ENCODE assay signal across 16 cellular contexts in the genomic region with DNA sequence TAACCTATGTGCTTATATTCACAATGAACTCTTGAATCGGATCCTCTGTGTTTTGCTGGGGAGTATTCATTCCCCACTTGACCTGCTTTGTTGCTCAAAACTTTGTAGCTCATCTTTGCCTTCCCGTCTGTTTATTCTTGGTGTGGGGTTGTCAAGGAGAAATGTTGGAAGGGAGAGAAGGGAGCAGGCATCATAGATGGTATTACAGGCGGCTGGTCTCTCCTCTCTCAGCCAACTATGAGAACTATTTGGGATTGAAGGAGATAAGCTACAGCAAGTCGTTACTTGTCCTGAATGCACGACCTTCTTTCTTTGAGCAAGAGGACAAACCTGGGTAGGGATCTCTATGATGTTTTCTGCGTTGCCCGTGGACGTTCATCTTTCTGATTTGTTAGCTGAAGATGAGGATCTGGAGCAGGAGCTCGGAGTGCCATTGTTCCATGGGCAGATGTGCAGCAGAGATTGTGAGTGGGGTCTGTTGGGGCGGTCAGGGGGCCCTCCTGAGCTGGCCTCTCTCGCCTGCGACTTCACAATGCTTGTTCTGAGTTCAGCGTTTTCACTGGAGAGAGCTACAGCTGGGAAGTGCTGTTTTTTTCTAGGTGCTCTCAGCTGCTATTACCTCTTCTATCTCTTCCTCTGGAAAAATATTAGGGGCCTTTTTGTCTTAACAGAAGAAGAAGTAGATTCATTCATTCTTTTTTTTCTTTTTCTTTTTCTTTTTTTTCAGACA.
DNase-seq lines count a peak whose midpoint lies in the region; ATAC-seq and TF ChIP-seq lines count a peak whose summit lies in the region.
"Had no signal": no experiment of that assay in that cellular context is flagged by ENCODE, and none has a peak within 500 bp of the region (broad histone marks: within the 10 kb centered on the region; RNA-seq: fewer than 3 reads in every experiment).

No MANE protein-coding gene starts in this region.

- ATAC-seq in Right ventricle myocardium superior (ENCODE audit: poor library complexity) = peak; percentile 85
- ATAC-seq in upper lobe of right lung = peak; percentile 31

- H3K9me3 ChIP-seq in breast epithelium = no peaks in the 10 kb centered on the region
- H3K9me3 ChIP-seq in neural progenitor cell (ENCODE audit: low read depth) = no peaks in the 10 kb centered on the region
- no peaks in the 10 kb centered on the region for H3K9me3 ChIP-seq in upper lobe of right lung
- H3K9me3 ChIP-seq in OCI-LY7 (ENCODE audit: low read length) = no peaks in the 10 kb centered on the region
- no peaks in the 10 kb centered on the region for H3K9me3 ChIP-seq in testis

- no peak overlapping the region for H3K4me2 ChIP-seq in neural progenitor cell
- no peak overlapping the region for H3K4me2 ChIP-seq in OCI-LY7 (ENCODE audit: low read length)

- H2AFZ ChIP-seq in neural progenitor cell (replicated peaks) = peak overlapping the region; percentile 76
- no peak overlapping the region for H2AFZ ChIP-seq in OCI-LY7 (ENCODE audit: low read length)

- H3K4me3 ChIP-seq in breast epithelium (peak overlapping the region in 2 of 3 donors; percentile 39 to 42), neural progenitor cell (no peak overlapping the region), upper lobe of right lung (no peak overlapping the region), OCI-LY7 (ENCODE audit: low read depth, low read length, poor library complexity, severe bottlenecking) (no peak overlapping the region), testis (no peak overlapping the region)
- H3K4me3 ChIP-seq: lung had no signal

- H3F3A ChIP-seq in neural progenitor cell (ENCODE audit: low read depth) = no peaks in the 10 kb centered on the region

- BruUV-seq in MCF 10A (replicated peaks; lab: Mats Ljungman, UMichigan) (no TSS peak), OCI-LY7 (replicated peaks; lab: Mats Ljungman, UMichigan) (no TSS peak)

- H3K27me3 Mint-ChIP-seq in MCF 10A (ENCODE audit: insufficient read depth, unreplicated experiment) = no peaks in the 10 kb centered on the region
- peaks cover 4% of the 10 kb centered on the region for H3K27me3 Mint-ChIP-seq in neural progenitor cell (ENCODE audit: insufficient read depth, low read depth)

- H3K4me1 Mint-ChIP-seq in MCF 10A (ENCODE audit: insufficient read depth, unreplicated experiment) (peaks cover 6% of the 10 kb centered on the region), neural progenitor cell (peaks cover 2% of the 10 kb centered on the region)
- H3K4me1 Mint-ChIP-seq: activated naive CD4-positive, alpha-beta T cell treated with anti-CD3 and anti-CD28 coated beads, Interleukin-2, amount 10 ng/mL, durations not matched to agents 7 days and 5 days had no signal

- no peak overlapping the region for H3K4me3 Mint-ChIP-seq in MCF 10A (ENCODE audit: unreplicated experiment)
- H3K4me3 Mint-ChIP-seq in neural progenitor cell = no peak overlapping the region
- H3K4me3 Mint-ChIP-seq: activated naive CD4-positive, alpha-beta T cell treated with anti-CD3 and anti-CD28 coated beads, Interleukin-2, amount 10 ng/mL, durations not matched to agents 7 days and 5 days; CD4-positive, CD25-positive, alpha-beta regulatory T cell had no signal

- H3K9me2 ChIP-seq in OCI-LY7 (ENCODE audit: insufficient read depth, low read length) = no peaks in the 10 kb centered on the region

- H3K27ac ChIP-seq in breast epithelium (peak overlapping the region; percentile 80 to 83), neural progenitor cell (no peak overlapping the region), upper lobe of right lung (no peak overlapping the region), OCI-LY7 (ENCODE audit: low read depth, low read length, poor library complexity, severe bottlenecking) (no peak overlapping the region), testis (no peak overlapping the region)

- intact Hi-C loops in breast epithelium (cut with DNase I; ENCODE audit: low total_unique reads) (no loop called here), MCF 10A (cut with micrococcal nuclease) (no loop called here), Right ventricle myocardium superior (cut with DNase I) (loop anchor here (10.0 kb wide), 2 partner anchors 127 to 753 kb away; a partner anchor contains a TSS), upper lobe of right lung (cut with DNase I) (no loop called here), OCI-LY7 (cut with micrococcal nuclease; ENCODE audit: unreplicated experiment) (no loop called here), testis (cut with DNase I; ENCODE audit: low total_unique reads) (no loop called here)

- H3K36me3 ChIP-seq in breast epithelium (no peaks in the 10 kb centered on the region), neural progenitor cell (no peaks in the 10 kb centered on the region), upper lobe of right lung (no peaks in the 10 kb centered on the region), OCI-LY7 (ENCODE audit: insufficient read depth, low read length) (no peaks in the 10 kb centered on the region), testis (ENCODE audit: low read depth, missing control alignments) (no peaks in the 10 kb centered on the region)

- TF ChIP-seq CTCF in breast epithelium (IDR thresholded peaks at IDR 0.05) (no peak), MCF 10A (IDR thresholded peaks at IDR 0.05; ENCODE audit: unreplicated experiment) (no peak), neural progenitor cell (IDR thresholded peaks at IDR 0.05) (no peak), upper lobe of right lung (IDR thresholded peaks at IDR 0.05) (no peak), OCI-LY7 (conservative IDR thresholded peaks at IDR 0.05; ENCODE audit: low read length) (no peak), testis (IDR thresholded peaks at IDR 0.05) (no peak)

- no peak overlapping the region for H3K27ac Mint-ChIP-seq in MCF 10A (ENCODE audit: low read depth, unreplicated experiment)
- no peak overlapping the region for H3K27ac Mint-ChIP-seq in neural progenitor cell
- H3K27ac Mint-ChIP-seq: activated naive CD4-positive, alpha-beta T cell treated with anti-CD3 and anti-CD28 coated beads, Interleukin-2, amount 10 ng/mL, durations not matched to agents 7 days and 5 days had no signal

- H4K20me1 ChIP-seq in neural progenitor cell (ENCODE audit: low read depth) (no peaks in the 10 kb centered on the region), OCI-LY7 (ENCODE audit: insufficient read depth, low read length) (no peaks in the 10 kb centered on the region)

- CTCF ChIA-PET in MCF 10A (lab: Yijun Ruan, JAX) (interaction anchor here (0.5 to 1.0 kb wide), 4 partner anchors 18 to 441 kb away, joined by 3 read pairs; no protein-coding TSS in a partner anchor), OCI-LY7 (lab: Charles Lee; ENCODE audit: unreplicated experiment) (no interaction called here)

- POLR2A ChIA-PET in MCF 10A (lab: Yijun Ruan, JAX) (interaction anchor here (0.8 to 1.6 kb wide), 3 partner anchors 9 to 26 kb away, joined by 3 read pairs; no protein-coding TSS in a partner anchor), OCI-LY7 (lab: Charles Lee) (interaction anchor here (1.4 kb wide), 1 partner anchor 37 kb away, joined by 3 read pairs; no protein-coding TSS in a partner anchor)

- H3K36me3 Mint-ChIP-seq in MCF 10A (ENCODE audit: insufficient read depth, unreplicated experiment) (no peaks in the 10 kb centered on the region), neural progenitor cell (no peaks in the 10 kb centered on the region)
- H3K36me3 Mint-ChIP-seq: activated naive CD4-positive, alpha-beta T cell treated with anti-CD3 and anti-CD28 coated beads, Interleukin-2, amount 10 ng/mL, durations not matched to agents 7 days and 5 days; CD4-positive, CD25-positive, alpha-beta regulatory T cell had no signal

- H3K79me2 ChIP-seq in neural progenitor cell (ENCODE audit: low read depth) (no peaks in the 10 kb centered on the region), OCI-LY7 (ENCODE audit: insufficient read depth, low read depth, low read length) (no peaks in the 10 kb centered on the region)

- H3K9me3 Mint-ChIP-seq in MCF 10A (ENCODE audit: unreplicated experiment) (peaks cover 8% of the 10 kb centered on the region), neural progenitor cell (no peaks in the 10 kb centered on the region)
- H3K9me3 Mint-ChIP-seq: activated naive CD4-positive, alpha-beta T cell treated with anti-CD3 and anti-CD28 coated beads, Interleukin-2, amount 10 ng/mL, durations not matched to agents 7 days and 5 days had no signal

- DNase-seq in breast epithelium (ENCODE audit: low spot score in 2 of 2) (peak in 1 of 2 donors; percentile 64), MCF 10A (ENCODE audit: unreplicated experiment) (no peak), Right ventricle myocardium superior (no peak), neural progenitor cell (ENCODE audit: low spot score) (no peak), upper lobe of right lung (no peak), OCI-LY7 (ENCODE audit: low spot score) (no peak), testis (no peak), DMS53 (lab: John Stamatoyannopoulos, UW) (no peak)
- DNase-seq: 8988T; activated CD4-positive, alpha-beta T cell treated with anti-CD3 and anti-CD28 coated beads for 1 hour; activated CD8-positive, alpha-beta memory T cell treated with anti-CD3 and anti-CD28 coated beads, Interleukin-2, amount 50 U/mL, for 48 hours; activated naive CD4-positive, alpha-beta T cell treated with anti-CD3 and anti-CD28 coated beads, Interleukin-2, amount 10 ng/mL, durations not matched to agents 7 days and 5 days; CD4-positive, CD25-positive, alpha-beta regulatory T cell; cerebellar nuclear complex; NCI-H146 had no signal

- TF ChIP-seq POLR2A in breast epithelium (IDR thresholded peaks at IDR 0.05) (peak; percentile 41), testis (IDR thresholded peaks at IDR 0.05) (no peak)

- H3K4me1 ChIP-seq in breast epithelium (no peaks in the 10 kb centered on the region), neural progenitor cell (peaks cover 6% of the 10 kb centered on the region), upper lobe of right lung (no peaks in the 10 kb centered on the region), OCI-LY7 (ENCODE audit: insufficient read depth, low read length, poor library complexity, severe bottlenecking) (no peaks in the 10 kb centered on the region), testis (no peaks in the 10 kb centered on the region)

- H3K27me3 ChIP-seq in breast epithelium (no peaks in the 10 kb centered on the region), neural progenitor cell (no peaks in the 10 kb centered on the region), upper lobe of right lung (no peaks in the 10 kb centered on the region), testis (no peaks in the 10 kb centered on the region)

- 61 to 67% methylated on average over 13 of the region's 13 CpGs for WGBS in testis, 2 donors

- H3K9ac ChIP-seq in neural progenitor cell = no peak overlapping the region

Comparison
In these comparisons a context has a peak if more than half of its experiments do, and no peak if none do; other contexts are left out.
1. H3K27ac ChIP-seq: peak in breast epithelium (2 of 2); none in neural progenitor cell (single experiment), upper lobe of right lung (single experiment), OCI-LY7 (single experiment) and testis (0 of 2).
2. H3K4me3 ChIP-seq: peak in breast epithelium (2 of 3); none in neural progenitor cell (single experiment), upper lobe of right lung (single experiment), OCI-LY7 (single experiment) and testis (0 of 2).